1 cellular context compared by ENCODE assay signal in the genomic region with DNA sequence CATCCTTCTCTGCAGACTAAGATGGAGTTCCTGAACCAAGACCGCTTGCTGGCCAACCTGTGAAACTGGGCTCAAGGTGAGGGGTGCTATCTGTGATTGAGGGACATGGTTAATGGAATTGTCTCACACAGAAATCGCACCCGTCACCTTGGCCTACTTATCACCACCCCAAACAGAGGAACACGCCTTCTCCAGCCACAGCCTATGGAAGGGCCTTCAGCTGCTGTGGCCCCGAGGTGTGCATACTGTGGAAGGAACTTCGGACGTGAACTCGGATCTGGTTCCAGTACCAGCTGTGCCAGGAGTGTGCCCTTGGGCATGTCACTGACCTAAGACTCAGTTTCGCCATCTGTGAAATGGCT.
TF ChIP-seq lines count a peak whose summit lies in the region.

No MANE protein-coding gene starts in this region.

TF ChIP-seq in GM12878, 131 proteins besides CTCF, POLR2A, EP300 and RAD21:
- TF ChIP-seq SRF (IDR thresholded peaks at IDR 0.05; ENCODE audit: low read depth in 2 of 2, low read length in 2 of 2) (no peak), BMI1 (IDR thresholded peaks at IDR 0.05; ENCODE audit: borderline replicate concordance) (no peak), MTA3 (IDR thresholded peaks at IDR 0.05; ENCODE audit: borderline replicate concordance, low read length) (no peak), RCOR1 (conservative IDR thresholded peaks at IDR 0.05; ENCODE audit: low read depth, low read length) (no peak), IKZF2 (IDR thresholded peaks at IDR 0.05) (no peak), KLF5 (IDR thresholded peaks at IDR 0.05; ENCODE audit: partially characterized antibody) (no peak), YBX1 (IDR thresholded peaks at IDR 0.05) (no peak), SMAD1 (IDR thresholded peaks at IDR 0.05; ENCODE audit: low read depth, partially characterized antibody) (no peak), NR2F1 (conservative IDR thresholded peaks at IDR 0.05) (no peak)
